In the genomic region with DNA sequence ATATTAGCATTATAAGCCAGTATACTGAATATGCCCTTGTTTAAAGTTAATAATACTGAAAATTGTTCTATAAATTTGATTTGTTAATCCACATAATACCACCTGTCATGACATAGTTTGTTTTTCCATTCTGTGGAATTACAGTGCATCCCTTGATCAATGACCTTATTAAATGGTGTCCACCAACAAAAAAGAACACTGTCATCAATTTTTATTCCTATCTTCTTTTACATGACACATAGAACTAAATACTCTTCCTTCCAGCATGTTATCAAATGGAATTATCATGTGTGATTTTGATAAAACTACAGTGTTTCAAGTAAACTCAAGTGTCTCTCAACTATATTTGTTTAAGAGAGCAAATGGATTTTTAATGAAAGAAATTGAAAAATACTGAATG, we compare ENCODE assay signal across 25 cellular contexts.
"Had no signal": no experiment of that assay in that cellular context is flagged by ENCODE, and none has a peak within 500 bp of the region (broad histone marks: within the 10 kb centered on the region; RNA-seq: fewer than 3 reads in every experiment).

No MANE protein-coding gene starts in this region.

- DNase-seq: colonic mucosa; cortex of kidney; effector CD8-positive, alpha-beta T cell; effector memory CD8-positive, alpha-beta T cell; endodermal cell; erythroblast; esophagus squamous epithelium; foreskin fibroblast; foreskin melanocyte; gastrocnemius medialis; glutamatergic neuron; head of caudate nucleus; heart right ventricle; hippocampal formation; left cardiac atrium; left lung; left ventricle myocardium superior; lower lobe of right lung; mesenchymal stem cell; mucosa of descending colon had no signal

- H3K9me3 ChIP-seq: colonic mucosa, esophagus squamous epithelium, gastrocnemius medialis, heart right ventricle, left lung, lower lobe of right lung, mucosa of descending colon had no signal

- FAIRE-seq: endometrium, islet of Langerhans, keratinocyte had no signal

- H3K4me1 ChIP-seq: esophagus squamous epithelium, gastrocnemius medialis, heart right ventricle, left lung, lower lobe of right lung had no signal

- H3K27me3 ChIP-seq: colonic mucosa, esophagus squamous epithelium, gastrocnemius medialis, heart right ventricle, left lung had no signal

- H3K4me3 ChIP-seq: colonic mucosa, esophagus squamous epithelium, gastrocnemius medialis, heart right ventricle, left lung, lower lobe of right lung, mucosa of descending colon had no signal

- H3K36me3 ChIP-seq: colonic mucosa, esophagus squamous epithelium, gastrocnemius medialis, heart right ventricle, left lung, lower lobe of right lung had no signal

- H3K27ac ChIP-seq: colonic mucosa, epithelial cell of prostate, esophagus squamous epithelium, gastrocnemius medialis, heart right ventricle, left lung, lower lobe of right lung had no signal

- ATAC-seq: effector memory CD8-positive, alpha-beta T cell; esophagus mucosa; gastrocnemius medialis; heart right ventricle; left cardiac atrium; left lung; left ventricle myocardium superior; lower lobe of right lung; mucosa of descending colon had no signal
